8 cellular contexts compared by ENCODE assay signal in genomic region chr19:12668937-12669271, GRCh38. TPM values are rescaled to one million over a fixed set of nuclear protein-coding genes. Genes with fewer than 3 reads are reported as not detected.
DNase-seq lines count a peak whose midpoint lies in the region; ATAC-seq and TF ChIP-seq lines count a peak whose summit lies in the region.

No MANE protein-coding gene starts in this region.

- H3K4me2 ChIP-seq in SU-DHL-6 (ENCODE audit: low read depth, low read length, poor library complexity, severe bottlenecking) = peak overlapping the region; percentile 66

- intact Hi-C loops in adrenal gland (cut with DNase I) (loop anchor here in 1 of 2 donors (5.0 kb wide), 1 partner anchor 57 kb away; the partner anchor contains the start of genes ZNF490 and ZNF791), left ventricle myocardium superior (cut with micrococcal nuclease) (no loop called here), prostate gland (cut with DNase I) (loop anchor here (5.0 kb wide), 1 partner anchor 57 kb away; the partner anchor contains the start of genes ZNF490 and ZNF791)

- H3K27me3 ChIP-seq in SU-DHL-6 (ENCODE audit: low read length) (no peaks in the 10 kb centered on the region), adrenal gland (no peaks in the 10 kb centered on the region), prostate gland (replicated peaks; ENCODE audit: insufficient read depth) (no peaks in the 10 kb centered on the region)

- H3K79me2 ChIP-seq in SU-DHL-6 (ENCODE audit: insufficient read depth, low read length) = peaks cover 46% of the 10 kb centered on the region

- H3K9me2 ChIP-seq in SU-DHL-6 (replicated peaks; ENCODE audit: insufficient read depth, low read length) = no peaks in the 10 kb centered on the region

- H3K36me3 ChIP-seq in SU-DHL-6 (ENCODE audit: low read length) = no peaks in the 10 kb centered on the region
- H3K36me3 ChIP-seq in adrenal gland (replicated peaks in 1 of 2) = peaks cover 0 to 13% of the 10 kb centered on the region in 2 donors
- H3K36me3 ChIP-seq in prostate gland = peaks cover 0 to 3% of the 10 kb centered on the region in 2 donors

- H3K4me3 ChIP-seq in SU-DHL-6 (ENCODE audit: insufficient read depth, low read length, poor library complexity, severe bottlenecking) = peak overlapping the region; percentile 81
- peak overlapping the region; percentile 37 to 96 (median 61) for H3K4me3 ChIP-seq in adrenal gland
- H3K4me3 ChIP-seq in prostate gland = peak overlapping the region; percentile 83

- DNase-seq in NCI-H2171 treated with DMSO at 0.1 percent for 48 hours (lab: John Stamatoyannopoulos, UW) (peak; percentile 41), NCI-H2171 (lab: John Stamatoyannopoulos, UW) (no peak), adrenal gland (peak; percentile 65 to 92 (median 80)), left ventricle myocardium superior (peak; percentile 65), prostate gland (ENCODE audit: low spot score) (peak; percentile 52)

- H3K4me1 ChIP-seq in adrenal gland (replicated peaks in 1 of 2) (peaks cover 17 to 36% of the 10 kb centered on the region in 2 donors), prostate gland (replicated peaks) (peaks cover 22% of the 10 kb centered on the region)

- peak; percentile 11 for ATAC-seq in left ventricle myocardium superior
- ATAC-seq in GM18909 (IDR thresholded peaks at IDR 0.05; ENCODE audit: poor library complexity, unreplicated experiment) = no peak
- no peak for ATAC-seq in GM18868 (IDR thresholded peaks at IDR 0.05; ENCODE audit: unreplicated experiment)

- TF ChIP-seq POLR2A in adrenal gland (IDR thresholded peaks at IDR 0.05) = peak in 1 of 2 donors; percentile 16
- TF ChIP-seq POLR2A in prostate gland (IDR thresholded peaks at IDR 0.05) = no peak

- H3K27ac ChIP-seq in SU-DHL-6 (ENCODE audit: low read depth, low read length) = peak overlapping the region; percentile 82; the same call in 1 of the 2 replicates
- H3K27ac ChIP-seq in adrenal gland = peak overlapping the region; percentile 33 to 96 (median 94)
- peak overlapping the region; percentile 95 to 97 for H3K27ac ChIP-seq in prostate gland

- 0 to 1% (median 0%) methylated on average over 13 to 24 of the region's 24 CpGs for WGBS in adrenal gland, 4 donors
- WGBS in prostate gland = under 1% methylated on average over 24 of the region's 24 CpGs

- H3K9me3 ChIP-seq in SU-DHL-6 (ENCODE audit: insufficient read depth, low read length) (no peaks in the 10 kb centered on the region), adrenal gland (replicated peaks in 1 of 3) (no peaks in the 10 kb centered on the region), prostate gland (no peaks in the 10 kb centered on the region)

- peaks cover 7% of the 10 kb centered on the region; the same call in 1 of the 2 replicates for H3F3A ChIP-seq in SU-DHL-6 (ENCODE audit: insufficient read depth)

- no peaks in the 10 kb centered on the region for H4K20me1 ChIP-seq in SU-DHL-6 (ENCODE audit: low read depth, low read length)

- peak overlapping the region; percentile 85 for H2AFZ ChIP-seq in SU-DHL-6 (ENCODE audit: low read depth, low read length, severe bottlenecking)

- H3K9ac ChIP-seq in SU-DHL-6 (ENCODE audit: low read length) = peak overlapping the region; percentile 81

- TF ChIP-seq CTCF in SU-DHL-6 (IDR thresholded peaks at IDR 0.05; ENCODE audit: insufficient read depth, low read length, poor library complexity, severe bottlenecking) (no peak), adrenal gland (IDR thresholded peaks at IDR 0.05) (no peak), prostate gland (IDR thresholded peaks at IDR 0.05) (no peak)

RNA-seq across cellular contexts. Expression of gene WDR83, which starts 2.3 kb away (rescaled TPM):
- total RNA-seq in adrenal gland (10 to 100 TPM; 11.4 to 20.5 (median 15.0) TPM), left ventricle myocardium superior (8.7 TPM), prostate gland (10 to 100 TPM; 14.9 to 16.2 TPM)
- 10 to 100 TPM in 2 of 3 donors, 1 to 10 TPM in 1; 3.9 to 68.5 (median 56.1) TPM for polyA plus RNA-seq in adrenal gland

RNA-seq across cellular contexts. Expression of gene MAN2B1, which starts 2.4 kb away (rescaled TPM):
- total RNA-seq in adrenal gland (100 to 1,000 TPM in 6 of 8 donors, 10 to 100 TPM in 2; 69.3 to 131 (median 113) TPM), left ventricle myocardium superior (32.5 TPM), prostate gland (10 to 100 TPM; 60.2 to 91.9 TPM)
- 100 to 1,000 TPM in 2 of 3 donors, 10 to 100 TPM in 1; 19.5 to 194 (median 152) TPM for polyA plus RNA-seq in adrenal gland

RNA-seq across cellular contexts. Expression of gene DHPS, which starts 12.8 kb away (rescaled TPM):
- 100 to 1,000 TPM in 5 of 8 donors, 10 to 100 TPM in 3; 80.4 to 197 (median 124) TPM for total RNA-seq in adrenal gland
- polyA plus RNA-seq in adrenal gland = 100 to 1,000 TPM in 2 of 3 donors, 10 to 100 TPM in 1; 64.5 to 166 (median 137) TPM
- 60.2 TPM for total RNA-seq in left ventricle myocardium superior
- 100 to 1,000 TPM; 140 to 178 TPM for total RNA-seq in prostate gland

RNA-seq across cellular contexts. Expression of gene GNG14, which starts 18.9 kb away (rescaled TPM):
- total RNA-seq in adrenal gland (not detected), left ventricle myocardium superior (not detected), prostate gland (not detected)
- polyA plus RNA-seq in adrenal gland = not detected

RNA-seq across cellular contexts. Expression of gene FBXW9, which starts 27.5 kb away (rescaled TPM):
- total RNA-seq in adrenal gland (10 to 100 TPM in 4 of 8 donors, 1 to 10 TPM in 4; 6.9 to 14.7 (median 10.6) TPM), left ventricle myocardium superior (1.7 TPM), prostate gland (10 to 100 TPM in 1 of 2 donors, 1 to 10 TPM in 1; 9.1 to 16.9 TPM)
- polyA plus RNA-seq in adrenal gland = 1 to 10 TPM; 2.1 to 6.8 (median 6.4) TPM
